ENCODE assay signal across 2 cellular contexts in genomic region chr19:11379857-11380350, GRCh38.
TF ChIP-seq lines count a peak whose summit lies in the region.

No MANE protein-coding gene starts in this region.

TF ChIP-seq in IMR-90, 13 proteins besides CTCF, POLR2A, EP300 and RAD21:
- TF ChIP-seq CHD1 (IDR thresholded peaks at IDR 0.05; ENCODE audit: low read depth, low read length) (no peak), FOS (IDR thresholded peaks at IDR 0.05; ENCODE audit: low read depth, low read length) (no peak), BHLHE40 (IDR thresholded peaks at IDR 0.05; ENCODE audit: low read depth, low read length) (no peak), MXI1 (IDR thresholded peaks at IDR 0.05; ENCODE audit: borderline replicate concordance, low read depth, low read length) (no peak), CEBPB (IDR thresholded peaks at IDR 0.05; ENCODE audit: low read depth, low read length) (no peak), USF2 (IDR thresholded peaks at IDR 0.05; ENCODE audit: low read depth, low read length) (no peak), ELK1 (IDR thresholded peaks at IDR 0.05; ENCODE audit: borderline replicate concordance, low read depth, low read length) (no peak), RFX5 (IDR thresholded peaks at IDR 0.05; ENCODE audit: low read depth, low read length) (no peak), NFE2L2 (IDR thresholded peaks at IDR 0.05; ENCODE audit: low read depth, low read length) (no peak), MAZ (IDR thresholded peaks at IDR 0.05; ENCODE audit: borderline replicate concordance, low read depth, low read length) (no peak), SMC3 (IDR thresholded peaks at IDR 0.05; ENCODE audit: low read depth, low read length) (no peak), MAFK (IDR thresholded peaks at IDR 0.05; ENCODE audit: low read depth, low read length) (no peak)

TF ChIP-seq in K562, 482 proteins besides CTCF, POLR2A, EP300 and RAD21:
- TF ChIP-seq ZNF668 (CRISPR knock-in tag; IDR thresholded peaks at IDR 0.05) (no peak), MAX (CRISPR knock-in tag; IDR thresholded peaks at IDR 0.05) (0 out of 2 replicates have a peak, but pooled peaks have one; percentile 17), ZFP36 (IDR thresholded peaks at IDR 0.05; ENCODE audit: low read depth, low read length, partially characterized antibody) (peak; percentile 88), ETV5 (CRISPR knock-in tag; IDR thresholded peaks at IDR 0.05; ENCODE audit: low read depth) (no peak), BCOR (IDR thresholded peaks at IDR 0.05) (peak; percentile 61; the same call in 1 of the 2 replicates)
